ENCODE assay signal across 8 cellular contexts in genomic region chr2:229922449-229923386, GRCh38. TPM values are rescaled to one million over a fixed set of nuclear protein-coding genes. Genes with fewer than 3 reads are reported as not detected.
DNase-seq lines count a peak whose midpoint lies in the region; ATAC-seq and TF ChIP-seq lines count a peak whose summit lies in the region.

TSS of gene FBXO36 (plus strand) at chr2:229922503. CDS start at chr2:229922514, 11 bp downstream.

- H3K27me3 ChIP-seq in neuron (ENCODE audit: insufficient read depth, low read length) (no peaks in the 10 kb centered on the region), subcutaneous abdominal adipose tissue (ENCODE audit: control insufficient read depth in 5 of 5, insufficient read depth in 4 of 5, low read length in 5 of 5) (no peaks in the 10 kb centered on the region)

- H3K4me1 ChIP-seq in neuron (ENCODE audit: insufficient read depth, low read length) (peaks cover 7% of the 10 kb centered on the region), subcutaneous abdominal adipose tissue (ENCODE audit: control insufficient read depth in 5 of 5, insufficient read depth in 5 of 5, low read length in 5 of 5) (peaks cover 0 to 29% (median 24%) of the 10 kb centered on the region in 5 donors)

- peak within 1 kb of the TSS; percentile 86 for H3K4me3 ChIP-seq in fibroblast of mammary gland (ENCODE audit: control insufficient read depth, low read depth, low read length)
- peak within 1 kb of the TSS; percentile 78 for H3K4me3 ChIP-seq in neuron (ENCODE audit: low read length)
- H3K4me3 ChIP-seq in subcutaneous abdominal adipose tissue (ENCODE audit: low read depth in 1 of 5, low read length in 5 of 5): peak within 1 kb of the TSS; percentile 92 to 99 (median 96)

- peak within 1 kb of the TSS; percentile 97 for H3K4me3 Mint-ChIP-seq in activated T-cell treated with anti-CD3 and anti-CD28 coated beads, Interleukin-2, amount 50 U/mL, for 4 hours

- H3K36me3 ChIP-seq in neuron (ENCODE audit: insufficient read depth, low read length): peaks cover 8% of the 10 kb centered on the region
- H3K36me3 ChIP-seq in subcutaneous abdominal adipose tissue (ENCODE audit: control insufficient read depth in 5 of 5, insufficient read depth in 5 of 5, low read length in 5 of 5): peaks cover 2 to 4% (median 3%) of the 10 kb centered on the region in 5 donors

- H3K36me3 Mint-ChIP-seq in activated T-cell treated with anti-CD3 and anti-CD28 coated beads, Interleukin-2, amount 50 U/mL, for 4 hours (ENCODE audit: insufficient read depth): peaks cover 5% of the 10 kb centered on the region

- H3K9ac ChIP-seq in subcutaneous abdominal adipose tissue (ENCODE audit: low read length in 5 of 5): peak within 1 kb of the TSS; percentile 30 to 99 (median 96)

- ATAC-seq in GM19463 (IDR thresholded peaks at IDR 0.05; ENCODE audit: unreplicated experiment) (peak; percentile 55), HG03571 (IDR thresholded peaks at IDR 0.05; ENCODE audit: unreplicated experiment) (peak; percentile 66)
- ATAC-seq in activated T-cell treated with anti-CD3 and anti-CD28 coated beads, Interleukin-2, amount 50 U/mL, for 4 hours: peak; percentile 66 to 70

- no peak for TF ChIP-seq CTCF in fibroblast of mammary gland (conservative IDR thresholded peaks at IDR 0.05; ENCODE audit: control insufficient read depth, insufficient read depth, low read depth, low read length)

- H3K9me3 ChIP-seq in neuron (ENCODE audit: low read length) (peaks cover 2% of the 10 kb centered on the region), subcutaneous abdominal adipose tissue (ENCODE audit: control insufficient read depth in 5 of 5, low read length in 5 of 5) (no peaks in the 10 kb centered on the region)

- H2AFZ ChIP-seq in neuron (ENCODE audit: low read depth, low read length): peak within 1 kb of the TSS; percentile 99

- H3K27ac ChIP-seq in subcutaneous abdominal adipose tissue (ENCODE audit: low read depth, low read length): peak within 1 kb of the TSS; percentile 97

- peak; percentile 90 for DNase-seq in COLO668 (lab: John Stamatoyannopoulos, UW; ENCODE audit: unreplicated experiment)
- peak; percentile 83 for DNase-seq in NOMO-1 treated with DMSO at 0.1 percent for 48 hours (lab: John Stamatoyannopoulos, UW; ENCODE audit: unreplicated experiment)
- peak; percentile 85 for DNase-seq in activated T-cell treated with anti-CD3 and anti-CD28 coated beads, Interleukin-2, amount 50 U/mL, for 4 hours
- peak; percentile 49 for DNase-seq in fibroblast of mammary gland (ENCODE audit: low read depth)

- no peaks in the 10 kb centered on the region for H3K27me3 Mint-ChIP-seq in activated T-cell treated with anti-CD3 and anti-CD28 coated beads, Interleukin-2, amount 50 U/mL, for 4 hours (ENCODE audit: low read depth)

- peaks cover 37% of the 10 kb centered on the region for H3K4me1 Mint-ChIP-seq in activated T-cell treated with anti-CD3 and anti-CD28 coated beads, Interleukin-2, amount 50 U/mL, for 4 hours (ENCODE audit: low read depth)

- H3K9me3 Mint-ChIP-seq in activated T-cell treated with anti-CD3 and anti-CD28 coated beads, Interleukin-2, amount 50 U/mL, for 4 hours: no peaks in the 10 kb centered on the region

RNA-seq across cellular contexts. Expression of gene FBXO36, which starts in this region (rescaled TPM):
- under 1 TPM; 0.76 to 0.84 (median 0.81) TPM for total RNA-seq in activated T-cell treated with anti-CD3 and anti-CD28 coated beads, Interleukin-2, amount 50 U/mL, for 4 hours

Comparison
In these comparisons a context has a peak if more than half of its experiments do, and no peak if none do; other contexts are left out.
1. Peak in every context shown above with its lines: DNase-seq, ATAC-seq, H3K4me3 ChIP-seq and H3K27ac ChIP-seq.
2. Peak in DNase-seq and ATAC-seq in activated T-cell treated with anti-CD3 and anti-CD28 coated beads, Interleukin-2, amount 50 U/mL, for 4 hours; RNA of the gene not detected or under 1 TPM.